ENCODE assay signal across 31 cellular contexts in the genomic region with DNA sequence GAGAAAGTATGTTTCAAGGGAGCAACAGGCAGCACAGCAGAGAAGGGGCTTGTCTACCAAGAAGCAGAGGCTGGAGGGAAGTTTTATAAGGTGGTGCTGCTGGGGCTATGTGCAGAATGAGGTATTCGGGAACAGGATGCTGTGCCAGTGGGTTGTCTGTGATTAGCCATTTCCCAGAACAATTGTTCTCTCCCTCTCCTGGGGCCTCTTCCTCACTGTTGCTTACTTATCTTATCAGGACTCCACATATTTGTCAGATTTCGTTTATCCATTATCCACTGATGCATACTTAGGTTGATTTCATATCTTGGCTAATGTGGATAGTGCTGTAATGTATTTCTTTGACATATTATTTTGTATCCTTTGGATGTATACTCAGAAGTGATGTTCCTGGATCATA.
DNase-seq lines count a peak whose midpoint lies in the region; ATAC-seq, FAIRE-seq and TF ChIP-seq lines count a peak whose summit lies in the region.
"Had no signal": no experiment of that assay in that cellular context is flagged by ENCODE, and none has a peak within 500 bp of the region (broad histone marks: within the 10 kb centered on the region; RNA-seq: fewer than 3 reads in every experiment).

No MANE protein-coding gene starts in this region.

- H3K4me1 ChIP-seq in right atrium auricular region, result no peaks in the 10 kb centered on the region
- H3K4me1 ChIP-seq: esophagus muscularis mucosa, gastrocnemius medialis, parathyroid adenoma had no signal

- H3K9me3 ChIP-seq in right atrium auricular region, result peaks cover 0 to 16% of the 10 kb centered on the region in 2 donors

- intact Hi-C loops in Right ventricle myocardium superior (cut with DNase I), result no loop called here

- FAIRE-seq in GM12892 (lab: Jason Lieb, UNC), result no peak
- FAIRE-seq: GM18507, GM19239, small intestine, urothelium cell line had no signal

- H3K27me3 ChIP-seq in right atrium auricular region, result no peaks in the 10 kb centered on the region
- H3K27me3 ChIP-seq: cardiac muscle cell, gastrocnemius medialis had no signal

- TF ChIP-seq CTCF in right atrium auricular region (IDR thresholded peaks at IDR 0.05), result no peak
- TF ChIP-seq CTCF in choroid plexus epithelial cell (conservative IDR thresholded peaks at IDR 0.05; ENCODE audit: low read depth, low read length), result no peak

- H3K27ac ChIP-seq in right atrium auricular region, result no peak overlapping the region
- H3K27ac ChIP-seq: cardiac muscle cell, coronary artery, esophagus muscularis mucosa, gastrocnemius medialis, GM23248, parathyroid adenoma had no signal

- DNase-seq in right atrium auricular region (ENCODE audit: low spot score) (peak; percentile 18), Right ventricle myocardium superior (no peak), choroid plexus epithelial cell (ENCODE audit: low read depth) (peak; percentile 27), lung microvascular endothelial cell (ENCODE audit: low read depth in 2 of 2) (peak; percentile 29 to 41), NCI-H446 treated with DMSO at 0.1 percent for 48 hours (lab: John Stamatoyannopoulos, UW) (no peak), GM12892 (ENCODE audit: insufficient read length) (no peak), HK-2 (ENCODE audit: unreplicated experiment) (no peak), LoVo (ENCODE audit: low spot score) (no peak)
- DNase-seq: activated CD4-positive, alpha-beta T cell treated with anti-CD3 and anti-CD28 coated beads for 4 hours; activated naive CD8-positive, alpha-beta T cell treated with anti-CD3 and anti-CD28 coated beads for 36 hours; aorta; CD4-positive, CD25-positive, alpha-beta regulatory T cell; gastrocnemius medialis; GM23248; hippocampal formation; immature natural killer cell; left cardiac atrium; NCI-H1092; NCI-H187 treated with DMSO at 0.1 percent for 48 hours; NCI-H526; PC-3; small intestine; stimulated activated CD4-positive, alpha-beta T cell treated with anti-CD3 and anti-CD28 coated beads, Interleukin-1b, Interleukin-23, amount 100 ng/mL, for 48 hours; T-helper 17 cell had no signal

- no peak for ATAC-seq in Right ventricle myocardium superior (ENCODE audit: poor library complexity)
- ATAC-seq: gastrocnemius medialis, left cardiac atrium, PC-3, T-helper 17 cell had no signal

- H3K4me3 ChIP-seq in right atrium auricular region (no peak overlapping the region), choroid plexus epithelial cell (ENCODE audit: low read depth, low read length) (no peak overlapping the region)
- H3K4me3 ChIP-seq: cardiac muscle cell, coronary artery, esophagus muscularis mucosa, gastrocnemius medialis, GM23248 had no signal

- no peaks in the 10 kb centered on the region for H3K36me3 ChIP-seq in right atrium auricular region
- H3K36me3 ChIP-seq: cardiac muscle cell, esophagus muscularis mucosa, gastrocnemius medialis had no signal

- TF ChIP-seq POLR2A in GM12892 (IDR thresholded peaks at IDR 0.05; ENCODE audit: low read depth, low read length), result no peak

Comparison
In these comparisons a context has a peak if more than half of its experiments do, and no peak if none do; other contexts are left out.
1. DNase-seq: peak in right atrium auricular region (single experiment), choroid plexus epithelial cell (single experiment) and lung microvascular endothelial cell (2 of 2); none in Right ventricle myocardium superior (single experiment), NCI-H446 treated with DMSO at 0.1 percent for 48 hours (single experiment), GM12892 (single experiment), HK-2 (single experiment) and LoVo (single experiment).